2 cellular contexts compared by ENCODE assay signal in the genomic region with DNA sequence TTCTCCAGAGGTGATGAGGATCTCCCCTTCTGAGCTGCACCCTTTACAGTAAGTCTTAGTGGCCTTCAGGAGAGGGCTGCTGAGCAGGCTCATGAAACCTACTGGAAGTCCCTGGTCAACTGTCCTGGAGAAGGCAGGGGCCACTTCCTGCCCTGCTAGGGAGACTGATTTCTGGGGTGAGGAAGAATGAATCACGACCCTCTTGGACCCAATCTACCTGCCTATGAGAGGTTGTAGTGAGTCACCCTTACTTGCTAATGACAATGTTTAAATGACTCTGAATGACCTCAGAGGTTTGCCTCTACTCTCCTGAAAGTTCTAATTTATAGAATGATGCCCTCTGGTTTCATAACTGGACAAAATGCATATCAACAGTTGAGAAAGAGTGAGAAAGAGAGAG.
TF ChIP-seq lines count a peak whose summit lies in the region.

No MANE protein-coding gene starts in this region.

TF ChIP-seq in SK-N-SH, 30 proteins besides CTCF, POLR2A, EP300 and RAD21 (continued from another document):
- TF ChIP-seq, protein P1, sequence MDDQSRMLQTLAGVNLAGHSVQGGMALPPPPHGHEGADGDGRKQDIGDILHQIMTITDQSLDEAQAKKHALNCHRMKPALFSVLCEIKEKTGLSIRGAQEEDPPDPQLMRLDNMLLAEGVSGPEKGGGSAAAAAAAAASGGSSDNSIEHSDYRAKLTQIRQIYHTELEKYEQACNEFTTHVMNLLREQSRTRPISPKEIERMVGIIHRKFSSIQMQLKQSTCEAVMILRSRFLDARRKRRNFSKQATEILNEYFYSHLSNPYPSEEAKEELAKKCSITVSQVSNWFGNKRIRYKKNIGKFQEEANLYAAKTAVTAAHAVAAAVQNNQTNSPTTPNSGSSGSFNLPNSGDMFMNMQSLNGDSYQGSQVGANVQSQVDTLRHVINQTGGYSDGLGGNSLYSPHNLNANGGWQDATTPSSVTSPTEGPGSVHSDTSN (IDR thresholded peaks at IDR 0.05), result no peak
- TF ChIP-seq, protein P2, sequence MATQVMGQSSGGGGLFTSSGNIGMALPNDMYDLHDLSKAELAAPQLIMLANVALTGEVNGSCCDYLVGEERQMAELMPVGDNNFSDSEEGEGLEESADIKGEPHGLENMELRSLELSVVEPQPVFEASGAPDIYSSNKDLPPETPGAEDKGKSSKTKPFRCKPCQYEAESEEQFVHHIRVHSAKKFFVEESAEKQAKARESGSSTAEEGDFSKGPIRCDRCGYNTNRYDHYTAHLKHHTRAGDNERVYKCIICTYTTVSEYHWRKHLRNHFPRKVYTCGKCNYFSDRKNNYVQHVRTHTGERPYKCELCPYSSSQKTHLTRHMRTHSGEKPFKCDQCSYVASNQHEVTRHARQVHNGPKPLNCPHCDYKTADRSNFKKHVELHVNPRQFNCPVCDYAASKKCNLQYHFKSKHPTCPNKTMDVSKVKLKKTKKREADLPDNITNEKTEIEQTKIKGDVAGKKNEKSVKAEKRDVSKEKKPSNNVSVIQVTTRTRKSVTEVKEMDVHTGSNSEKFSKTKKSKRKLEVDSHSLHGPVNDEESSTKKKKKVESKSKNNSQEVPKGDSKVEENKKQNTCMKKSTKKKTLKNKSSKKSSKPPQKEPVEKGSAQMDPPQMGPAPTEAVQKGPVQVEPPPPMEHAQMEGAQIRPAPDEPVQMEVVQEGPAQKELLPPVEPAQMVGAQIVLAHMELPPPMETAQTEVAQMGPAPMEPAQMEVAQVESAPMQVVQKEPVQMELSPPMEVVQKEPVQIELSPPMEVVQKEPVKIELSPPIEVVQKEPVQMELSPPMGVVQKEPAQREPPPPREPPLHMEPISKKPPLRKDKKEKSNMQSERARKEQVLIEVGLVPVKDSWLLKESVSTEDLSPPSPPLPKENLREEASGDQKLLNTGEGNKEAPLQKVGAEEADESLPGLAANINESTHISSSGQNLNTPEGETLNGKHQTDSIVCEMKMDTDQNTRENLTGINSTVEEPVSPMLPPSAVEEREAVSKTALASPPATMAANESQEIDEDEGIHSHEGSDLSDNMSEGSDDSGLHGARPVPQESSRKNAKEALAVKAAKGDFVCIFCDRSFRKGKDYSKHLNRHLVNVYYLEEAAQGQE (IDR thresholded peaks at IDR 0.05; ENCODE audit: low read depth, low read length), result no peak
- TF ChIP-seq, protein P3, sequence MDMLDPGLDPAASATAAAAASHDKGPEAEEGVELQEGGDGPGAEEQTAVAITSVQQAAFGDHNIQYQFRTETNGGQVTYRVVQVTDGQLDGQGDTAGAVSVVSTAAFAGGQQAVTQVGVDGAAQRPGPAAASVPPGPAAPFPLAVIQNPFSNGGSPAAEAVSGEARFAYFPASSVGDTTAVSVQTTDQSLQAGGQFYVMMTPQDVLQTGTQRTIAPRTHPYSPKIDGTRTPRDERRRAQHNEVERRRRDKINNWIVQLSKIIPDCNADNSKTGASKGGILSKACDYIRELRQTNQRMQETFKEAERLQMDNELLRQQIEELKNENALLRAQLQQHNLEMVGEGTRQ (IDR thresholded peaks at IDR 0.05; ENCODE audit: borderline replicate concordance, low read depth, low read length), result no peak
- TF ChIP-seq IRF3 (IDR thresholded peaks at IDR 0.05; ENCODE audit: low read depth, low read length) (no peak), JUND (IDR thresholded peaks at IDR 0.05) (no peak)
TF ChIP-seq in SK-N-SH: peak in this region for 0.

TF ChIP-seq in SK-N-SH treated with all-trans-retinoic acid at 6 μM for 48 hours, 23 proteins besides CTCF, POLR2A, EP300 and RAD21 (continued from another document):
- TF ChIP-seq TOX (CRISPR knock-in tag; IDR thresholded peaks at IDR 0.05; ENCODE audit: borderline replicate concordance), result no peak
- TF ChIP-seq ZFP3 (CRISPR knock-in tag; IDR thresholded peaks at IDR 0.05), result no peak
- TF ChIP-seq, protein P4, sequence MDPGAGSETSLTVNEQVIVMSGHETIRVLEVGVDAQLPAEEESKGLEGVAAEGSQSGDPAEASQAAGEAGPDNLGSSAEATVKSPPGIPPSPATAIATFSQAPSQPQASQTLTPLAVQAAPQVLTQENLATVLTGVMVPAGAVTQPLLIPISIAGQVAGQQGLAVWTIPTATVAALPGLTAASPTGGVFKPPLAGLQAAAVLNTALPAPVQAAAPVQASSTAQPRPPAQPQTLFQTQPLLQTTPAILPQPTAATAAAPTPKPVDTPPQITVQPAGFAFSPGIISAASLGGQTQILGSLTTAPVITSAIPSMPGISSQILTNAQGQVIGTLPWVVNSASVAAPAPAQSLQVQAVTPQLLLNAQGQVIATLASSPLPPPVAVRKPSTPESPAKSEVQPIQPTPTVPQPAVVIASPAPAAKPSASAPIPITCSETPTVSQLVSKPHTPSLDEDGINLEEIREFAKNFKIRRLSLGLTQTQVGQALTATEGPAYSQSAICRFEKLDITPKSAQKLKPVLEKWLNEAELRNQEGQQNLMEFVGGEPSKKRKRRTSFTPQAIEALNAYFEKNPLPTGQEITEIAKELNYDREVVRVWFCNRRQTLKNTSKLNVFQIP (CRISPR knock-in tag; IDR thresholded peaks at IDR 0.05; ENCODE audit: borderline replicate concordance, low read depth), result no peak
- no peak for TF ChIP-seq TSHZ2 (CRISPR knock-in tag; IDR thresholded peaks at IDR 0.05)
